ENCODE assay signal across 10 cellular contexts in genomic region chr15:83919319-83919830, GRCh38.
DNase-seq lines count a peak whose midpoint lies in the region; ATAC-seq, FAIRE-seq and TF ChIP-seq lines count a peak whose summit lies in the region.
"Had no signal": no experiment of that assay in that cellular context is flagged by ENCODE, and none has a peak within 500 bp of the region (broad histone marks: within the 10 kb centered on the region; RNA-seq: fewer than 3 reads in every experiment).

No MANE protein-coding gene starts in this region.

- H3K27ac Mint-ChIP-seq in MCF 10A (ENCODE audit: low read depth, unreplicated experiment) (no peak overlapping the region), HFFc6 (no peak overlapping the region)
- H3K27ac Mint-ChIP-seq in activated CD4-positive, alpha-beta memory T cell treated with anti-CD3 and anti-CD28 coated beads, Interleukin-2, amount 10 ng/mL, durations not matched to agents 7 days and 5 days: peak overlapping the region; percentile 63

- no peak overlapping the region for H3K23ac ChIP-seq in neuronal stem cell (ENCODE audit: low read depth, low read length, poor library complexity)

- H2BK15ac ChIP-seq in neuronal stem cell (ENCODE audit: low read length): no peak overlapping the region

- CTCF ChIA-PET in mammary epithelial cell (lab: Charles Lee; ENCODE audit: low non-redundant PET): no interaction called here
- CTCF ChIA-PET in MCF 10A (lab: Yijun Ruan, JAX): no interaction called here
- CTCF ChIA-PET in activated CD4-positive, alpha-beta memory T cell treated with anti-CD3 and anti-CD28 coated beads, Interleukin-2, amount 10 ng/mL, durations not matched to agents 7 days and 5 days (lab: Charles Lee): no interaction called here

- H2BK5ac ChIP-seq in neuronal stem cell (ENCODE audit: low read length): no peak overlapping the region

- intact Hi-C loops in mammary epithelial cell (cut with micrococcal nuclease): loop anchor here (10.0 kb wide), 1 partner anchor 55 kb away; no protein-coding TSS in a partner anchor
- intact Hi-C loops in MCF 10A (cut with micrococcal nuclease): no loop called here

- H4K20me1 ChIP-seq in mammary epithelial cell (ENCODE audit: insufficient read depth, low read length): no peaks in the 10 kb centered on the region

- H2BK12ac ChIP-seq in neuronal stem cell (ENCODE audit: low read length): no peak overlapping the region

- no peak overlapping the region for H4K91ac ChIP-seq in neuronal stem cell (ENCODE audit: low read depth, low read length, poor library complexity)

- peak; percentile 75 for ATAC-seq in HG02759 (IDR thresholded peaks at IDR 0.05; ENCODE audit: unreplicated experiment)
- ATAC-seq: Panc1 had no signal

- DNase-seq in mammary epithelial cell (peak; percentile 51), MCF 10A (ENCODE audit: unreplicated experiment) (no peak), urothelium cell line (ENCODE audit: low spot score) (no peak), HFFc6 (no peak), neuronal stem cell (ENCODE audit: low spot score) (no peak), amniotic stem cell (lab: John Stamatoyannopoulos, UW) (no peak)
- peak; percentile 56 for DNase-seq in activated CD4-positive, alpha-beta memory T cell treated with anti-CD3 and anti-CD28 coated beads, Interleukin-2, amount 10 ng/mL, durations not matched to agents 7 days and 5 days
- DNase-seq: Karpas-422 had no signal

- no peak overlapping the region for H3K18ac ChIP-seq in neuronal stem cell (ENCODE audit: low read length)

- H3K27ac ChIP-seq in mammary epithelial cell (ENCODE audit: insufficient read depth, low read depth, low read length) (no peak overlapping the region), neuronal stem cell (replicated peaks; ENCODE audit: low read length) (no peak overlapping the region)

- H2AFZ ChIP-seq in mammary epithelial cell (ENCODE audit: low read depth, low read length) (peak overlapping the region; percentile 57), neuronal stem cell (ENCODE audit: low read length) (no peak overlapping the region)

- no peak overlapping the region for H3K4me3 ChIP-seq in mammary epithelial cell (replicated peaks in 1 of 3; ENCODE audit: insufficient read depth in 1 of 3, low read depth in 2 of 3, low read length in 3 of 3)
- no peak overlapping the region for H3K4me3 ChIP-seq in neuronal stem cell (ENCODE audit: low read length in 2 of 2)

- no peak overlapping the region for H2BK120ac ChIP-seq in neuronal stem cell (ENCODE audit: low read depth, low read length)

- H3K9ac ChIP-seq in mammary epithelial cell (ENCODE audit: insufficient read depth, low read length) (no peak overlapping the region), neuronal stem cell (ENCODE audit: low read depth, low read length, poor library complexity) (no peak overlapping the region)

- H3K36me3 ChIP-seq in mammary epithelial cell (ENCODE audit: insufficient read depth, low read length) (no peaks in the 10 kb centered on the region), neuronal stem cell (replicated peaks in 1 of 2; ENCODE audit: control insufficient read depth in 2 of 2, insufficient read depth in 2 of 2, low read length in 2 of 2) (no peaks in the 10 kb centered on the region)

- POLR2A ChIA-PET in MCF 10A (lab: Yijun Ruan, JAX): interaction anchor here (0.7 kb wide), 1 partner anchor 29 kb away, joined by 4 read pairs; no protein-coding TSS in a partner anchor
- POLR2A ChIA-PET in activated CD4-positive, alpha-beta memory T cell treated with anti-CD3 and anti-CD28 coated beads, Interleukin-2, amount 10 ng/mL, durations not matched to agents 7 days and 5 days (lab: Charles Lee): interaction anchor here (0.6 to 1.1 kb wide), 2 partner anchors 8 to 34 kb away, joined by 3 read pairs; no protein-coding TSS in a partner anchor

- no peaks in the 10 kb centered on the region for H3K9me3 ChIP-seq in mammary epithelial cell (replicated peaks; ENCODE audit: insufficient read depth, low read length)
- H3K9me3 ChIP-seq in neuronal stem cell (replicated peaks in 1 of 2; ENCODE audit: control insufficient read depth in 2 of 2, insufficient read depth in 1 of 2, low read depth in 1 of 2, low read length in 2 of 2): no peaks in the 10 kb centered on the region

- WGBS in mammary epithelial cell (ENCODE audit: low coverage, missing lambda C conversion rate): 65% methylated on average over 5 of the region's 5 CpGs
- no CpG with 5 or more reads among the region's 5 CpGs for WGBS in neuronal stem cell (ENCODE audit: extremely low coverage in 2 of 2, insufficient read length in 2 of 2, insufficient replicate concordance in 1 of 2), 2 donors

- H2AK5ac ChIP-seq in neuronal stem cell (ENCODE audit: low read depth, low read length): no peak overlapping the region

- H3K4me2 ChIP-seq in mammary epithelial cell (ENCODE audit: insufficient read depth, low read depth, low read length) (peak overlapping the region; percentile 19), neuronal stem cell (ENCODE audit: insufficient read depth, low read length, poor library complexity, severe bottlenecking) (no peak overlapping the region)

- dilution Hi-C loops in mammary epithelial cell (cut with HindIII; ENCODE audit: low sequenced_read_pairs): no loop called here

- no peak overlapping the region for H3K14ac ChIP-seq in neuronal stem cell (ENCODE audit: low read length)

- no peak overlapping the region for H4K8ac ChIP-seq in neuronal stem cell (ENCODE audit: low read depth, low read length)

- H3K9me3 Mint-ChIP-seq in MCF 10A (ENCODE audit: unreplicated experiment) (peaks cover 5% of the 10 kb centered on the region), HFFc6 (peaks cover 46% of the 10 kb centered on the region)
- no peaks in the 10 kb centered on the region for H3K9me3 Mint-ChIP-seq in activated CD4-positive, alpha-beta memory T cell treated with anti-CD3 and anti-CD28 coated beads, Interleukin-2, amount 10 ng/mL, durations not matched to agents 7 days and 5 days

- FAIRE-seq in urothelium cell line (lab: Jason Lieb, UNC): peak; percentile 9

- H3K79me1 ChIP-seq in neuronal stem cell (ENCODE audit: low read depth, low read length): no peaks in the 10 kb centered on the region

- H3K79me2 ChIP-seq in mammary epithelial cell (ENCODE audit: insufficient read depth, low read length): no peaks in the 10 kb centered on the region

- H3K27me3 Mint-ChIP-seq in MCF 10A (ENCODE audit: insufficient read depth, unreplicated experiment): no peaks in the 10 kb centered on the region
- H3K27me3 Mint-ChIP-seq in activated CD4-positive, alpha-beta memory T cell treated with anti-CD3 and anti-CD28 coated beads, Interleukin-2, amount 10 ng/mL, durations not matched to agents 7 days and 5 days: peaks cover 13% of the 10 kb centered on the region
- H3K27me3 Mint-ChIP-seq in HFFc6 (ENCODE audit: insufficient read depth): no peaks in the 10 kb centered on the region; the same call in 1 of the 2 replicates

- H3K27me3 ChIP-seq in mammary epithelial cell (ENCODE audit: insufficient read depth, low read length) (no peaks in the 10 kb centered on the region), neuronal stem cell (ENCODE audit: control insufficient read depth in 3 of 3, insufficient read depth in 3 of 3, low read depth in 1 of 3, low read length in 3 of 3) (no peaks in the 10 kb centered on the region)

- BruUV-seq in mammary epithelial cell (replicated peaks; lab: Mats Ljungman, UMichigan): no TSS peak
- no TSS peak for BruUV-seq in MCF 10A (replicated peaks; lab: Mats Ljungman, UMichigan)

- H3K4me1 ChIP-seq in mammary epithelial cell (ENCODE audit: insufficient read depth, low read length): peaks cover 7% of the 10 kb centered on the region
- H3K4me1 ChIP-seq in neuronal stem cell (ENCODE audit: control insufficient read depth in 2 of 2, insufficient read depth in 1 of 2, low read depth in 1 of 2, low read length in 2 of 2): no peaks in the 10 kb centered on the region

- H3K4me1 Mint-ChIP-seq in MCF 10A (ENCODE audit: insufficient read depth, unreplicated experiment) (peaks cover 11% of the 10 kb centered on the region), HFFc6 (ENCODE audit: low read depth) (no peaks in the 10 kb centered on the region)
- H3K4me1 Mint-ChIP-seq in activated CD4-positive, alpha-beta memory T cell treated with anti-CD3 and anti-CD28 coated beads, Interleukin-2, amount 10 ng/mL, durations not matched to agents 7 days and 5 days: peaks cover 20% of the 10 kb centered on the region

- in situ Hi-C loops in mammary epithelial cell (cut with MboI; ENCODE audit: low sequenced_read_pairs in 2 of 2): no loop called here

- no peak for TF ChIP-seq CTCF in mammary epithelial cell (conservative IDR thresholded peaks at IDR 0.05 in 1 of 2, IDR thresholded peaks at IDR 0.05 in 1 of 2; ENCODE audit: extremely low read depth in 1 of 2, insufficient read depth in 1 of 2, low read depth in 1 of 2, low read length in 2 of 2)
- no peak for TF ChIP-seq CTCF in MCF 10A (IDR thresholded peaks at IDR 0.05; ENCODE audit: unreplicated experiment)
- TF ChIP-seq CTCF in HFFc6 (IDR thresholded peaks at IDR 0.05): no peak

- H3K36me3 Mint-ChIP-seq in MCF 10A (ENCODE audit: insufficient read depth, unreplicated experiment) (no peaks in the 10 kb centered on the region), HFFc6 (ENCODE audit: low read depth) (no peaks in the 10 kb centered on the region)
- H3K36me3 Mint-ChIP-seq in activated CD4-positive, alpha-beta memory T cell treated with anti-CD3 and anti-CD28 coated beads, Interleukin-2, amount 10 ng/mL, durations not matched to agents 7 days and 5 days (ENCODE audit: low read depth): no peaks in the 10 kb centered on the region

- H3K4ac ChIP-seq in neuronal stem cell (ENCODE audit: low read length): no peak overlapping the region

- H3K4me3 Mint-ChIP-seq in MCF 10A (ENCODE audit: unreplicated experiment) (no peak overlapping the region), HFFc6 (no peak overlapping the region)
- peak overlapping the region; percentile 7 for H3K4me3 Mint-ChIP-seq in activated CD4-positive, alpha-beta memory T cell treated with anti-CD3 and anti-CD28 coated beads, Interleukin-2, amount 10 ng/mL, durations not matched to agents 7 days and 5 days

Comparison
In these comparisons a context has a peak if more than half of its experiments do, and no peak if none do; other contexts are left out.
1. DNase-seq: peak in mammary epithelial cell (single experiment) and activated CD4-positive, alpha-beta memory T cell treated with anti-CD3 and anti-CD28 coated beads, Interleukin-2, amount 10 ng/mL, durations not matched to agents 7 days and 5 days (single experiment); none in MCF 10A (single experiment), urothelium cell line (single experiment), HFFc6 (single experiment), neuronal stem cell (single experiment) and amniotic stem cell (single experiment).